Comparison of ENCODE assay signal across 9 cellular contexts in genomic region chr6:70221025-70221714, GRCh38.
DNase-seq lines count a peak whose midpoint lies in the region; ATAC-seq lines count a peak whose summit lies in the region.
"Had no signal": no experiment of that assay in that cellular context is flagged by ENCODE, and none has a peak within 500 bp of the region (broad histone marks: within the 10 kb centered on the region; RNA-seq: fewer than 3 reads in every experiment).

No MANE protein-coding gene starts in this region.

- no peak overlapping the region for H3K4me3 Mint-ChIP-seq in memory B cell
- H3K4me3 Mint-ChIP-seq: activated naive CD8-positive, alpha-beta T cell treated with anti-CD3 and anti-CD28 coated beads, Interleukin-2, amount 10 ng/mL, durations not matched to agents 7 days and 5 days had no signal

- no peaks in the 10 kb centered on the region for H3K9me3 Mint-ChIP-seq in memory B cell
- H3K9me3 Mint-ChIP-seq: activated naive CD8-positive, alpha-beta T cell treated with anti-CD3 and anti-CD28 coated beads, Interleukin-2, amount 10 ng/mL, durations not matched to agents 7 days and 5 days had no signal

- ATAC-seq in HG02763 (IDR thresholded peaks at IDR 0.05; ENCODE audit: unreplicated experiment) = peak; percentile 62
- peak; percentile 53 for ATAC-seq in memory B cell (ENCODE audit: low read depth)
- no peak for ATAC-seq in GM19452 (IDR thresholded peaks at IDR 0.05; ENCODE audit: unreplicated experiment)

- peaks cover 9% of the 10 kb centered on the region for H3K4me1 Mint-ChIP-seq in memory B cell
- H3K4me1 Mint-ChIP-seq: activated naive CD8-positive, alpha-beta T cell treated with anti-CD3 and anti-CD28 coated beads, Interleukin-2, amount 10 ng/mL, durations not matched to agents 7 days and 5 days had no signal

- no peak overlapping the region for H3K27ac Mint-ChIP-seq in memory B cell
- H3K27ac Mint-ChIP-seq: activated naive CD8-positive, alpha-beta T cell treated with anti-CD3 and anti-CD28 coated beads, Interleukin-2, amount 10 ng/mL, durations not matched to agents 7 days and 5 days had no signal

- no peaks in the 10 kb centered on the region for H3K36me3 Mint-ChIP-seq in memory B cell
- H3K36me3 Mint-ChIP-seq: activated naive CD8-positive, alpha-beta T cell treated with anti-CD3 and anti-CD28 coated beads, Interleukin-2, amount 10 ng/mL, durations not matched to agents 7 days and 5 days had no signal

- peaks cover 5% of the 10 kb centered on the region for H3K27me3 Mint-ChIP-seq in memory B cell

- DNase-seq in SIG-M5 treated with dmso at 0.1 percent for 504 hours (lab: John Stamatoyannopoulos, UW; ENCODE audit: unreplicated experiment) (peak; percentile 3), SIG-M5 (lab: John Stamatoyannopoulos, UW) (no peak), NCI-H526 (lab: John Stamatoyannopoulos, UW) (peak; percentile 46 to 77), cerebellum (ENCODE audit: low spot score) (peak; percentile 11), memory B cell (ENCODE audit: low spot score in 2 of 2) (peak in 1 of 2 donors; percentile 16), GDM1 (lab: John Stamatoyannopoulos, UW) (no peak)
- DNase-seq: activated naive CD8-positive, alpha-beta T cell treated with anti-CD3 and anti-CD28 coated beads, Interleukin-2, amount 10 ng/mL, durations not matched to agents 7 days and 5 days had no signal

Comparison
In these comparisons a context has a peak if more than half of its experiments do, and no peak if none do; other contexts are left out.
1. DNase-seq: peak in SIG-M5 treated with dmso at 0.1 percent for 504 hours (single experiment), NCI-H526 (2 of 2) and cerebellum (single experiment); none in SIG-M5 (single experiment) and GDM1 (single experiment).